9 cellular contexts compared by ENCODE assay signal in genomic region chr3:150216041-150216811, GRCh38.
A peak's percentile ranks its signal among the peaks of the same experiment; 100 is the strongest.
DNase-seq lines count a peak whose midpoint lies in the region; ATAC-seq and TF ChIP-seq lines count a peak whose summit lies in the region.
"Had no signal": no experiment of that assay in that cellular context is flagged by ENCODE, and none has a peak within 500 bp of the region (broad histone marks: within the 10 kb centered on the region; RNA-seq: fewer than 3 reads in every experiment).

No MANE protein-coding gene starts in this region.

- H3K4me1 ChIP-seq in neural progenitor cell = peaks cover 22% of the 10 kb centered on the region

- H4K20me1 ChIP-seq in neural progenitor cell (ENCODE audit: low read depth) = no peaks in the 10 kb centered on the region

- H3K9me3 ChIP-seq in neural progenitor cell (ENCODE audit: low read depth) = no peaks in the 10 kb centered on the region

- no peaks in the 10 kb centered on the region for H3K27me3 Mint-ChIP-seq in neural progenitor cell (ENCODE audit: insufficient read depth, low read depth)
- H3K27me3 Mint-ChIP-seq in activated CD8-positive, alpha-beta T cell treated with anti-CD3 and anti-CD28 coated beads, Interleukin-2, amount 10 ng/mL, durations not matched to agents 7 days and 5 days (ENCODE audit: low read depth) = peaks cover 5% of the 10 kb centered on the region

- no peaks in the 10 kb centered on the region for H3K27me3 ChIP-seq in neural progenitor cell

- H3K4me2 ChIP-seq in neural progenitor cell = peak overlapping the region; percentile 31

- H3F3A ChIP-seq in neural progenitor cell (ENCODE audit: low read depth) = peaks cover 14% of the 10 kb centered on the region

- H3K79me2 ChIP-seq in neural progenitor cell (ENCODE audit: low read depth) = no peaks in the 10 kb centered on the region

- H3K27ac Mint-ChIP-seq in neural progenitor cell = peak overlapping the region; percentile 78
- no peak overlapping the region for H3K27ac Mint-ChIP-seq in activated CD8-positive, alpha-beta T cell treated with anti-CD3 and anti-CD28 coated beads, Interleukin-2, amount 10 ng/mL, durations not matched to agents 7 days and 5 days

- intact Hi-C loops in posterior vena cava (cut with DNase I) = loop anchor here in 1 of 2 donors (2.0 kb wide), 1 partner anchor 247 kb away; no protein-coding TSS in a partner anchor

- peaks cover 7% of the 10 kb centered on the region for H3K9me3 Mint-ChIP-seq in neural progenitor cell
- H3K9me3 Mint-ChIP-seq in activated CD8-positive, alpha-beta T cell treated with anti-CD3 and anti-CD28 coated beads, Interleukin-2, amount 10 ng/mL, durations not matched to agents 7 days and 5 days (ENCODE audit: insufficient read depth) = no peaks in the 10 kb centered on the region

- H3K36me3 ChIP-seq in neural progenitor cell = no peaks in the 10 kb centered on the region

- peak; percentile 72 for DNase-seq in ELR (ENCODE audit: low read depth)
- peak; percentile 26 for DNase-seq in NCI-H226
- peak; percentile 84 for DNase-seq in coronary artery (ENCODE audit: low spot score)
- DNase-seq in neural progenitor cell (ENCODE audit: low spot score) = peak; percentile 24
- DNase-seq in activated CD8-positive, alpha-beta T cell treated with anti-CD3 and anti-CD28 coated beads, Interleukin-2, amount 10 ng/mL, durations not matched to agents 7 days and 5 days = no peak
- no peak for DNase-seq in stimulated activated CD4-positive, alpha-beta T cell treated with anti-CD3 and anti-CD28 coated beads, Interleukin-4, amount 100 ng/mL, for 24 hours
- no peak for DNase-seq in posterior vena cava (ENCODE audit: low spot score)
- DNase-seq: MM.1S had no signal

- H3K27ac ChIP-seq in coronary artery (peak overlapping the region; percentile 40 to 77), neural progenitor cell (no peak overlapping the region)

- POLR2A ChIA-PET in activated CD8-positive, alpha-beta T cell treated with anti-CD3 and anti-CD28 coated beads, Interleukin-2, amount 10 ng/mL, durations not matched to agents 7 days and 5 days (lab: Charles Lee) = no interaction called here

- CTCF ChIA-PET in activated CD8-positive, alpha-beta T cell treated with anti-CD3 and anti-CD28 coated beads, Interleukin-2, amount 10 ng/mL, durations not matched to agents 7 days and 5 days (lab: Charles Lee) = no interaction called here

- no peaks in the 10 kb centered on the region for H3K36me3 Mint-ChIP-seq in neural progenitor cell
- H3K36me3 Mint-ChIP-seq in activated CD8-positive, alpha-beta T cell treated with anti-CD3 and anti-CD28 coated beads, Interleukin-2, amount 10 ng/mL, durations not matched to agents 7 days and 5 days (ENCODE audit: low read depth) = no peaks in the 10 kb centered on the region

- H2AFZ ChIP-seq in neural progenitor cell (replicated peaks) = peak overlapping the region; percentile 21

- peaks cover 37% of the 10 kb centered on the region for H3K4me1 Mint-ChIP-seq in neural progenitor cell
- H3K4me1 Mint-ChIP-seq in activated CD8-positive, alpha-beta T cell treated with anti-CD3 and anti-CD28 coated beads, Interleukin-2, amount 10 ng/mL, durations not matched to agents 7 days and 5 days (ENCODE audit: low read depth) = peaks cover 2% of the 10 kb centered on the region

- ATAC-seq in activated CD8-positive, alpha-beta T cell treated with anti-CD3 and anti-CD28 coated beads, Interleukin-2, amount 10 ng/mL, durations not matched to agents 7 days and 5 days = no peak
- no peak for ATAC-seq in HG03457 (IDR thresholded peaks at IDR 0.05; ENCODE audit: unreplicated experiment)

- peak overlapping the region; percentile 9 for H3K4me3 ChIP-seq in coronary artery
- no peak overlapping the region for H3K4me3 ChIP-seq in neural progenitor cell

- H3K4me3 Mint-ChIP-seq in neural progenitor cell = peak overlapping the region; percentile 64
- H3K4me3 Mint-ChIP-seq in activated CD8-positive, alpha-beta T cell treated with anti-CD3 and anti-CD28 coated beads, Interleukin-2, amount 10 ng/mL, durations not matched to agents 7 days and 5 days = no peak overlapping the region

- TF ChIP-seq CTCF in coronary artery (IDR thresholded peaks at IDR 0.05) (no peak), neural progenitor cell (IDR thresholded peaks at IDR 0.05) (no peak)

- H3K9ac ChIP-seq in neural progenitor cell = no peak overlapping the region

Comparison
In these comparisons a context has a peak if more than half of its experiments do, and no peak if none do; other contexts are left out.
1. DNase-seq: peak in ELR (single experiment), NCI-H226 (single experiment), coronary artery (single experiment) and neural progenitor cell (single experiment); none in activated CD8-positive, alpha-beta T cell treated with anti-CD3 and anti-CD28 coated beads, Interleukin-2, amount 10 ng/mL, durations not matched to agents 7 days and 5 days (single experiment), stimulated activated CD4-positive, alpha-beta T cell treated with anti-CD3 and anti-CD28 coated beads, Interleukin-4, amount 100 ng/mL, for 24 hours (single experiment) and posterior vena cava (single experiment).